Comparison of ENCODE assay signal across 9 cellular contexts in genomic region chr5:134141346-134142050, GRCh38. TPM values are rescaled to one million over a fixed set of nuclear protein-coding genes. Genes with fewer than 3 reads are reported as not detected.
A peak's percentile ranks its signal among the peaks of the same experiment; 100 is the strongest.
DNase-seq lines count a peak whose midpoint lies in the region; ATAC-seq and TF ChIP-seq lines count a peak whose summit lies in the region.
"Had no signal": no experiment of that assay in that cellular context is flagged by ENCODE, and none has a peak within 500 bp of the region (broad histone marks: within the 10 kb centered on the region; RNA-seq: fewer than 3 reads in every experiment).

No MANE protein-coding gene starts in this region.

- POLR2A ChIA-PET in CD4-positive, alpha-beta memory T cell (lab: Charles Lee; ENCODE audit: partially characterized antibody), result interaction anchor here (1.2 to 23.7 kb wide), 5 partner anchors 35 to 137 kb away, joined by 4 to 313 read pairs (median 10); partner anchors contain the start of genes SKP1 and VDAC1
- POLR2A ChIA-PET in activated naive CD8-positive, alpha-beta T cell treated with anti-CD3 and anti-CD28 coated beads, Interleukin-2, amount 10 ng/mL, durations not matched to agents 7 days and 5 days (lab: Charles Lee), result interaction anchor here (0.8 to 5.2 kb wide), 12 partner anchors 9 to 137 kb away, joined by 3 to 60 read pairs (median 6); partner anchors contain the start of genes SKP1 and VDAC1

- H3K27ac Mint-ChIP-seq in CD4-positive, alpha-beta memory T cell, result peak overlapping the region; percentile 64 to 98 (median 86)
- H3K27ac Mint-ChIP-seq in activated naive CD8-positive, alpha-beta T cell treated with anti-CD3 and anti-CD28 coated beads, Interleukin-2, amount 10 ng/mL, durations not matched to agents 7 days and 5 days, result peak overlapping the region; percentile 80

- DNase-seq in CD4-positive, alpha-beta memory T cell, result no peak
- DNase-seq in H7 (peak; percentile 11), mucosa of descending colon (peak in 2 of 3 donors; percentile 18 to 21), NCI-H1930 (lab: John Stamatoyannopoulos, UW) (no peak), middle frontal gyrus (ENCODE audit: extremely low spot score, low spot score) (no peak)
- DNase-seq in activated naive CD8-positive, alpha-beta T cell treated with anti-CD3 and anti-CD28 coated beads, Interleukin-2, amount 10 ng/mL, durations not matched to agents 7 days and 5 days, result no peak

- peaks cover 95% of the 10 kb centered on the region for H3K36me3 ChIP-seq in CD4-positive, alpha-beta memory T cell (ENCODE audit: insufficient read depth, low read length)
- H3K36me3 ChIP-seq in H7 (replicated peaks; ENCODE audit: control insufficient read depth, insufficient read depth, low read length), result peaks cover 31% of the 10 kb centered on the region
- no peaks in the 10 kb centered on the region for H3K36me3 ChIP-seq in mucosa of descending colon (ENCODE audit: low read depth)

- peaks cover 0 to 4% (median 0%) of the 10 kb centered on the region in 8 donors for H3K9me3 Mint-ChIP-seq in CD4-positive, alpha-beta memory T cell
- no peaks in the 10 kb centered on the region for H3K9me3 Mint-ChIP-seq in activated naive CD8-positive, alpha-beta T cell treated with anti-CD3 and anti-CD28 coated beads, Interleukin-2, amount 10 ng/mL, durations not matched to agents 7 days and 5 days

- no peaks in the 10 kb centered on the region for H3K27me3 ChIP-seq in CD4-positive, alpha-beta memory T cell (ENCODE audit: insufficient read depth, low read length)
- H3K27me3 ChIP-seq in H7 (ENCODE audit: control insufficient read depth, insufficient read depth, low read length), result no peaks in the 10 kb centered on the region
- H3K27me3 ChIP-seq: SJSA1 had no signal

- peaks cover 51% of the 10 kb centered on the region for H3K4me1 ChIP-seq in CD4-positive, alpha-beta memory T cell (ENCODE audit: insufficient read depth, low read length)
- H3K4me1 ChIP-seq in mucosa of descending colon (ENCODE audit: low read depth), result no peaks in the 10 kb centered on the region

- no peaks in the 10 kb centered on the region for H3K27me3 Mint-ChIP-seq in CD4-positive, alpha-beta memory T cell
- no peaks in the 10 kb centered on the region for H3K27me3 Mint-ChIP-seq in activated naive CD8-positive, alpha-beta T cell treated with anti-CD3 and anti-CD28 coated beads, Interleukin-2, amount 10 ng/mL, durations not matched to agents 7 days and 5 days

- intact Hi-C loops in CD4-positive, alpha-beta memory T cell (cut with micrococcal nuclease), result no loop called here
- intact Hi-C loops in mucosa of descending colon (cut with DNase I, micrococcal nuclease), result loop anchor here (10.0 kb wide), 1 partner anchor 97 kb away; no protein-coding TSS in a partner anchor

- peak overlapping the region; percentile 97 for H3K27ac ChIP-seq in CD4-positive, alpha-beta memory T cell (ENCODE audit: low read depth, low read length)
- H3K27ac ChIP-seq: SJSA1 had no signal

- peak overlapping the region in 1 of 8 donors; percentile 59 for H3K4me3 Mint-ChIP-seq in CD4-positive, alpha-beta memory T cell
- no peak overlapping the region for H3K4me3 Mint-ChIP-seq in activated naive CD8-positive, alpha-beta T cell treated with anti-CD3 and anti-CD28 coated beads, Interleukin-2, amount 10 ng/mL, durations not matched to agents 7 days and 5 days

- no peak overlapping the region for H3K4me3 ChIP-seq in CD4-positive, alpha-beta memory T cell (ENCODE audit: low read length in 2 of 2)
- H3K4me3 ChIP-seq in H7 (ENCODE audit: insufficient read depth, low read depth, low read length), result no peak overlapping the region
- no peak overlapping the region for H3K4me3 ChIP-seq in mucosa of descending colon
- H3K4me3 ChIP-seq: SJSA1 had no signal

- H3K36me3 Mint-ChIP-seq in CD4-positive, alpha-beta memory T cell, result peaks cover 58 to 98% of the 10 kb centered on the region in 2 donors
- H3K36me3 Mint-ChIP-seq in activated naive CD8-positive, alpha-beta T cell treated with anti-CD3 and anti-CD28 coated beads, Interleukin-2, amount 10 ng/mL, durations not matched to agents 7 days and 5 days, result peaks cover 20% of the 10 kb centered on the region

- no peak for TF ChIP-seq CTCF in mucosa of descending colon (IDR thresholded peaks at IDR 0.05)

- peaks cover 18 to 84% (median 58%) of the 10 kb centered on the region in 4 donors for H3K4me1 Mint-ChIP-seq in CD4-positive, alpha-beta memory T cell
- peaks cover 52% of the 10 kb centered on the region for H3K4me1 Mint-ChIP-seq in activated naive CD8-positive, alpha-beta T cell treated with anti-CD3 and anti-CD28 coated beads, Interleukin-2, amount 10 ng/mL, durations not matched to agents 7 days and 5 days

- no peaks in the 10 kb centered on the region for H3K9me3 ChIP-seq in CD4-positive, alpha-beta memory T cell (ENCODE audit: control insufficient read depth in 1 of 2, low read length in 2 of 2)
- no peaks in the 10 kb centered on the region for H3K9me3 ChIP-seq in mucosa of descending colon
- H3K9me3 ChIP-seq: SJSA1 had no signal

- CTCF ChIA-PET in CD4-positive, alpha-beta memory T cell (lab: Charles Lee; ENCODE audit: partially characterized antibody), result interaction anchor here (0.6 to 25.4 kb wide), 9 partner anchors 8 to 131 kb away, joined by 3 to 603 read pairs (median 4); no protein-coding TSS in a partner anchor

- no peak for ATAC-seq in activated naive CD8-positive, alpha-beta T cell treated with anti-CD3 and anti-CD28 coated beads, Interleukin-2, amount 10 ng/mL, durations not matched to agents 7 days and 5 days (ENCODE audit: low read depth)
- no peak for ATAC-seq in mucosa of descending colon
- ATAC-seq in HG02973 (IDR thresholded peaks at IDR 0.05; ENCODE audit: unreplicated experiment), result no peak
- no peak for ATAC-seq in HG03439 (IDR thresholded peaks at IDR 0.05; ENCODE audit: unreplicated experiment)

RNA-seq across cellular contexts. Expression of gene TCF7, which starts 27.0 kb away (rescaled TPM):
- 100 to 1,000 TPM; 770 to 841 TPM for total RNA-seq in CD4-positive, alpha-beta memory T cell
- polyA plus RNA-seq in CD4-positive, alpha-beta memory T cell, result 100 to 1,000 TPM; 102 to 474 TPM
- total RNA-seq in H7 (2014; rRNA removed; shearing (Covaris generic)), result 2.4 and 3.7 TPM in 2 replicates
- total RNA-seq in activated naive CD8-positive, alpha-beta T cell treated with anti-CD3 and anti-CD28 coated beads, Interleukin-2, amount 10 ng/mL, durations not matched to agents 7 days and 5 days, result 100 to 1,000 TPM; 283 to 315 TPM
- total RNA-seq in mucosa of descending colon, result 1 to 10 TPM; 1.9 to 6.8 (median 4.4) TPM

RNA-seq across cellular contexts. Expression of gene SKP1, which starts 35.3 kb away (rescaled TPM):
- total RNA-seq in CD4-positive, alpha-beta memory T cell, result 100 to 1,000 TPM; 234 to 246 TPM
- polyA plus RNA-seq in CD4-positive, alpha-beta memory T cell, result 1,000 to 10,000 TPM; 1,076 to 1,639 TPM
- total RNA-seq in H7 (2014; rRNA removed; shearing (Covaris generic)), result 287 and 332 TPM in 2 replicates
- total RNA-seq in activated naive CD8-positive, alpha-beta T cell treated with anti-CD3 and anti-CD28 coated beads, Interleukin-2, amount 10 ng/mL, durations not matched to agents 7 days and 5 days, result 100 to 1,000 TPM; 193 to 206 TPM
- total RNA-seq in mucosa of descending colon, result 100 to 1,000 TPM; 241 to 316 (median 281) TPM

Comparison
In these comparisons a context has a peak if more than half of its experiments do, and no peak if none do; other contexts are left out.
1. DNase-seq: peak in H7 (single experiment) and mucosa of descending colon (2 of 3); none in CD4-positive, alpha-beta memory T cell (0 of 5), activated naive CD8-positive, alpha-beta T cell treated with anti-CD3 and anti-CD28 coated beads, Interleukin-2, amount 10 ng/mL, durations not matched to agents 7 days and 5 days (single experiment), NCI-H1930 (0 of 2) and middle frontal gyrus (single experiment).
2. RNA of gene TCF7, which starts 27.0 kb away (total RNA-seq): 770 to 841 TPM in CD4-positive, alpha-beta memory T cell and 283 to 315 TPM in activated naive CD8-positive, alpha-beta T cell treated with anti-CD3 and anti-CD28 coated beads, Interleukin-2, amount 10 ng/mL, durations not matched to agents 7 days and 5 days; 1.9 to 6.8 TPM in mucosa of descending colon and 2.4 to 3.7 TPM in H7; every median in the first group is over 10 times any median in the second.